ENCODE assay signal across 10 cellular contexts in genomic region chr6:11230158-11231107, GRCh38. TPM values are rescaled to one million over a fixed set of nuclear protein-coding genes. Genes with fewer than 3 reads are reported as not detected.
A peak's percentile ranks its signal among the peaks of the same experiment; 100 is the strongest.
DNase-seq lines count a peak whose midpoint lies in the region; ATAC-seq, FAIRE-seq and TF ChIP-seq lines count a peak whose summit lies in the region.
"Had no signal": no experiment of that assay in that cellular context is flagged by ENCODE, and none has a peak within 500 bp of the region (broad histone marks: within the 10 kb centered on the region; RNA-seq: fewer than 3 reads in every experiment).

No MANE protein-coding gene starts in this region.

- H3K27ac Mint-ChIP-seq in activated CD4-positive, alpha-beta T cell treated with anti-CD3 and anti-CD28 coated beads, Interleukin-2, amount 10 ng/mL, durations not matched to agents 7 days and 5 days, result no peak overlapping the region
- H3K27ac Mint-ChIP-seq: B cell had no signal

- H3K9me3 Mint-ChIP-seq in activated CD4-positive, alpha-beta T cell treated with anti-CD3 and anti-CD28 coated beads, Interleukin-2, amount 10 ng/mL, durations not matched to agents 7 days and 5 days, result peaks cover 3% of the 10 kb centered on the region

- H2AFZ ChIP-seq in GM12878 (ENCODE audit: control insufficient read depth, low read depth, low read length) (no peak overlapping the region), HepG2 (ENCODE audit: low read length) (no peak overlapping the region)

- H3K27me3 Mint-ChIP-seq in activated CD4-positive, alpha-beta T cell treated with anti-CD3 and anti-CD28 coated beads, Interleukin-2, amount 10 ng/mL, durations not matched to agents 7 days and 5 days, result no peaks in the 10 kb centered on the region
- H3K27me3 Mint-ChIP-seq: B cell had no signal

- peak overlapping the region; percentile 85 for H3K4me3 Mint-ChIP-seq in activated CD4-positive, alpha-beta T cell treated with anti-CD3 and anti-CD28 coated beads, Interleukin-2, amount 10 ng/mL, durations not matched to agents 7 days and 5 days
- H3K4me3 Mint-ChIP-seq: B cell had no signal

- SMC1A ChIA-PET in GM12878 (lab: Charles Lee; ENCODE audit: uncharacterized antibody, unreplicated experiment), result interaction anchor here (0.8 to 9.0 kb wide), 32 partner anchors 9 to 265 kb away, joined by 3 to 99 read pairs (median 7); no protein-coding TSS in a partner anchor

- peak overlapping the region; percentile 84 for H3K4me3 ChIP-seq in GM12878
- H3K4me3 ChIP-seq in HepG2 (replicated peaks in 1 of 3; ENCODE audit: insufficient read depth in 1 of 3, low read depth in 2 of 3, low read length in 3 of 3), result peak overlapping the region; percentile 80 to 94 (median 87)
- H3K4me3 ChIP-seq in thymus (ENCODE audit: low read length), result peak overlapping the region; percentile 81

- H3K79me2 ChIP-seq in GM12878 (ENCODE audit: control insufficient read depth, insufficient read depth, low read length) (peaks cover 45% of the 10 kb centered on the region), HepG2 (ENCODE audit: insufficient read depth, low read length) (peaks cover 81% of the 10 kb centered on the region)

- WGBS in GM12878 (ENCODE audit: insufficient coverage, insufficient replicate concordance, low lambda C conversion rate, missing lambda C conversion rate), result 93% methylated on average over 9 of the region's 9 CpGs
- WGBS in HepG2 (ENCODE audit: low lambda C conversion rate), result 1% methylated on average over 9 of the region's 9 CpGs
- WGBS in thymus, result 84% methylated on average over 9 of the region's 9 CpGs

- BruUV-seq in GM12878 (replicated peaks; lab: Mats Ljungman, UMichigan) (no TSS peak), HepG2 (replicated peaks; lab: Mats Ljungman, UMichigan) (no TSS peak)

- no peaks in the 10 kb centered on the region for H3K4me1 ChIP-seq in GM12878 (ENCODE audit: control insufficient read depth, insufficient read depth, low read length)
- H3K4me1 ChIP-seq in HepG2 (ENCODE audit: insufficient read depth, low read length), result peaks cover 52% of the 10 kb centered on the region
- peaks cover 22% of the 10 kb centered on the region for H3K4me1 ChIP-seq in thymus (ENCODE audit: control insufficient read depth, insufficient read depth, low read length)

- intact Hi-C loops in GM12878 (cut with micrococcal nuclease; ENCODE audit: unreplicated experiment), result loop anchor here (5.0 kb wide), 1 partner anchor 142 kb away; no protein-coding TSS in a partner anchor
- intact Hi-C loops in HepG2 (cut with micrococcal nuclease; ENCODE audit: unreplicated experiment), result loop anchor here (5.0 to 10.0 kb wide), 2 partner anchors 88 to 276 kb away; no protein-coding TSS in a partner anchor

- H4K20me1 ChIP-seq in GM12878 (ENCODE audit: control insufficient read depth, insufficient read depth), result no peaks in the 10 kb centered on the region
- peaks cover 69% of the 10 kb centered on the region for H4K20me1 ChIP-seq in HepG2 (ENCODE audit: insufficient read depth, low read length)

- no peak for ATAC-seq in GM12878
- no peak for ATAC-seq in HepG2

- POLR2A ChIA-PET in activated CD4-positive, alpha-beta T cell treated with anti-CD3 and anti-CD28 coated beads, Interleukin-2, amount 10 ng/mL, durations not matched to agents 7 days and 5 days (lab: Charles Lee), result interaction anchor here (0.6 kb wide), 2 partner anchors 12 to 37 kb away, joined by 3 to 5 read pairs; no protein-coding TSS in a partner anchor
- POLR2A ChIA-PET in GM12878 (lab: Charles Lee) (interaction anchor here (0.7 to 8.0 kb wide), 15 partner anchors 8 to 92 kb away, joined by 3 to 67 read pairs (median 4); no protein-coding TSS in a partner anchor), HepG2 (lab: Yijun Ruan, JAX) (interaction anchor here (1.2 to 5.5 kb wide), 9 partner anchors 10 to 164 kb away, joined by 3 to 106 read pairs (median 17); no protein-coding TSS in a partner anchor)

- no peak for TF ChIP-seq POLR2A in GM12878 (IDR thresholded peaks at IDR 0.05; ENCODE audit: low read depth, low read length)
- TF ChIP-seq POLR2A in HepG2 (IDR thresholded peaks at IDR 0.05; ENCODE audit: insufficient read depth in 1 of 2, low read depth in 2 of 2, low read length in 2 of 2), result no peak

- H3K4me1 Mint-ChIP-seq in activated CD4-positive, alpha-beta T cell treated with anti-CD3 and anti-CD28 coated beads, Interleukin-2, amount 10 ng/mL, durations not matched to agents 7 days and 5 days, result peaks cover 66% of the 10 kb centered on the region

- H3K9ac ChIP-seq in GM12878 (ENCODE audit: control insufficient read depth, insufficient read depth, low read length), result no peak overlapping the region
- H3K9ac ChIP-seq in HepG2 (ENCODE audit: insufficient read depth, low read depth, low read length), result peak overlapping the region; percentile 96

- RAD21 ChIA-PET in GM12878 (lab: Charles Lee; ENCODE audit: unreplicated experiment), result interaction anchor here (0.6 to 4.4 kb wide), 22 partner anchors 8 to 1703 kb away, joined by 3 to 62 read pairs (median 4); no protein-coding TSS in a partner anchor

- DNase-seq in activated CD4-positive, alpha-beta T cell treated with anti-CD3 and anti-CD28 coated beads, Interleukin-2, amount 10 ng/mL, durations not matched to agents 7 days and 5 days, result no peak
- DNase-seq in activated CD4-positive, alpha-beta T cell treated with anti-CD3 and anti-CD28 coated beads, Interleukin-2, amount 50 U/mL, for 1 hour, result no peak
- DNase-seq in GM12878 (ENCODE audit: low read depth, low spot score), result no peak
- no peak for DNase-seq in HepG2 (ENCODE audit: low spot score)
- DNase-seq in C1 segment of cervical spinal cord (lab: John Stamatoyannopoulos, UW), result no peak
- DNase-seq in NCI-H345 (lab: John Stamatoyannopoulos, UW), result no peak
- no peak for DNase-seq in NCI-H524 (lab: John Stamatoyannopoulos, UW)
- DNase-seq: substantia nigra had no signal

- H3K4me2 ChIP-seq in GM12878 (ENCODE audit: control insufficient read depth, insufficient read depth) (no peak overlapping the region; the same call in 1 of the 2 replicates), HepG2 (ENCODE audit: low read depth, low read length) (peak overlapping the region; percentile 90)

- TF ChIP-seq CTCF in GM12878 (IDR thresholded peaks at IDR 0.05 in 2 of 3, conservative IDR thresholded peaks at IDR 0.05 in 1 of 3; ENCODE audit: control insufficient read depth in 2 of 3, extremely low read depth in 1 of 3, insufficient read depth in 1 of 3, low read depth in 3 of 3, low read length in 3 of 3) (no peak), HepG2 (CRISPR knock-in tag; IDR thresholded peaks at IDR 0.05) (no peak)

- in situ Hi-C loops in GM12878 (cut with MboI) (no loop called here), HepG2 (cut with HindIII; ENCODE audit: extremely low pct_ligation_motif_present, low pct_unique_long_range_greater_than_20kb) (loop anchor here (5.0 kb wide), 1 partner anchor 267 kb away; no protein-coding TSS in a partner anchor)

- H3K36me3 Mint-ChIP-seq in activated CD4-positive, alpha-beta T cell treated with anti-CD3 and anti-CD28 coated beads, Interleukin-2, amount 10 ng/mL, durations not matched to agents 7 days and 5 days (ENCODE audit: low read depth), result peaks cover 24% of the 10 kb centered on the region

- no peak for TF ChIP-seq EP300 in GM12878 (IDR thresholded peaks at IDR 0.05; ENCODE audit: borderline replicate concordance in 1 of 2, control insufficient read depth in 1 of 2, low read depth in 2 of 2, low read length in 2 of 2)
- no peak for TF ChIP-seq EP300 in HepG2 (IDR thresholded peaks at IDR 0.05; ENCODE audit: low read depth in 2 of 2, low read length in 2 of 2)
- no peak for TF ChIP-seq EP300 in HepG2 (CRISPR knock-in tag; IDR thresholded peaks at IDR 0.05; ENCODE audit: borderline replicate concordance)

- peaks cover 4% of the 10 kb centered on the region; the same call in 2 of the 3 replicates for H3K9me3 ChIP-seq in GM12878 (replicated peaks; ENCODE audit: control insufficient read depth, insufficient read depth, low read length)
- no peaks in the 10 kb centered on the region for H3K9me3 ChIP-seq in HepG2 (ENCODE audit: low read length)
- no peaks in the 10 kb centered on the region for H3K9me3 ChIP-seq in thymus (ENCODE audit: control insufficient read depth)

- TF ChIP-seq RAD21 in GM12878 (IDR thresholded peaks at IDR 0.05; ENCODE audit: insufficient read depth, low read depth, low read length) (no peak), HepG2 (CRISPR knock-in tag; IDR thresholded peaks at IDR 0.05) (no peak)

- H3K27ac ChIP-seq in GM12878 (ENCODE audit: control insufficient read depth, insufficient read depth) (no peak overlapping the region), HepG2 (ENCODE audit: extremely low read length, insufficient read depth, low read length) (peak overlapping the region; percentile 94), thymus (ENCODE audit: low read depth) (no peak overlapping the region)

- H3K36me3 ChIP-seq in GM12878 (ENCODE audit: control insufficient read depth in 2 of 2, insufficient read depth in 2 of 2, low read length in 1 of 2) (no peaks in the 10 kb centered on the region; a peak in 1 of 4 replicates), HepG2 (replicated peaks in 1 of 2; ENCODE audit: control insufficient read depth in 1 of 2, insufficient read depth in 2 of 2, low read length in 2 of 2) (peaks cover 4 to 31% of the 10 kb centered on the region in 2 experiments; a peak in 4 of 5 replicates), thymus (ENCODE audit: control insufficient read depth, insufficient read depth) (no peaks in the 10 kb centered on the region)

- FAIRE-seq in GM12878 (lab: Jason Lieb, UNC) (no peak), HepG2 (lab: Jason Lieb, UNC) (no peak)

- CTCF ChIA-PET in activated CD4-positive, alpha-beta T cell treated with anti-CD3 and anti-CD28 coated beads, Interleukin-2, amount 10 ng/mL, durations not matched to agents 7 days and 5 days (lab: Charles Lee), result interaction anchor here (0.8 to 4.4 kb wide), 9 partner anchors 10 to 184 kb away, joined by 3 to 14 read pairs (median 3); no protein-coding TSS in a partner anchor
- CTCF ChIA-PET in GM12878 (lab: Yijun Ruan, JAX), result interaction anchor here (0.8 to 3.2 kb wide), 16 partner anchors 8 to 265 kb away, joined by 3 to 20 read pairs (median 4); no protein-coding TSS in a partner anchor
- CTCF ChIA-PET in HepG2 (lab: Yijun Ruan, JAX; ENCODE audit: low intra/inter-chr PET ratio, low total read pairs), result no interaction called here

- H3K27me3 ChIP-seq in GM12878 (replicated peaks in 1 of 2; ENCODE audit: control insufficient read depth in 2 of 2, insufficient read depth in 2 of 2, low read length in 1 of 2) (no peaks in the 10 kb centered on the region), HepG2 (ENCODE audit: control insufficient read depth in 1 of 2, insufficient read depth in 2 of 2, low read length in 2 of 2) (peaks cover 0 to 4% of the 10 kb centered on the region in 2 experiments; a peak in 2 of 5 replicates), thymus (ENCODE audit: control insufficient read depth, insufficient read depth) (no peaks in the 10 kb centered on the region)

RNA-seq across cellular contexts. Expression of gene NEDD9, which starts 2.0 kb away (rescaled TPM):
- total RNA-seq in activated CD4-positive, alpha-beta T cell treated with anti-CD3 and anti-CD28 coated beads, Interleukin-2, amount 10 ng/mL, durations not matched to agents 7 days and 5 days, result 10 to 100 TPM; 42.7 to 47.7 TPM
- total RNA-seq in GM12878 (2013; cell fraction: nucleolus; rRNA removed), result 359 and 392 TPM in 2 replicates
- total RNA-seq in GM12878 (2014; rRNA removed) (16.9 and 21.3 TPM in 2 replicates), GM12878 (2014; rRNA removed; fragmentation: Illumina TruSeq; extraction: Trizol) (18.4 and 20.1 TPM in 2 replicates), GM12878 (2021) (15.2 and 17.5 TPM in 2 replicates), HepG2 (2016; rRNA removed; fragmentation: Illumina TruSeq; extraction: Trizol) (27.1 and 31.4 TPM in 2 replicates)
- polyA plus RNA-seq in GM12878 (2011; ENCODE audit: low read depth), result 21.4 TPM
- polyA plus RNA-seq in GM12878 (2011; rRNA removed) (82.7 and 92.6 TPM in 2 replicates), GM12878 (2014; fragmentation: Illumina TruSeq; extraction: Trizol) (14.0 and 14.2 TPM in 2 replicates), GM12878 (2014; fragmentation: Nextera tagmentation; extraction: Ambion mirVana) (1 to 10 TPM; 4.9 to 6.3 TPM), GM12878 (2014; rRNA removed) (13.0 and 15.3 TPM in 2 replicates), GM12878 (2016; fragmentation: Nextera tagmentation; extraction: Ambion mirVana) (10 to 100 TPM in 1 of 2 experiments, 1 to 10 TPM in 1; 9.7 to 12.1 TPM), HepG2 (2011; rRNA removed) (363 and 389 TPM in 2 replicates), thymus (15.0 TPM)
- 78.6 and 84.6 TPM in 2 replicates for polyA plus RNA-seq in GM12878 (2011; cell fraction: cytosol; rRNA removed)
- polyA plus RNA-seq in GM12878 (2011; cell fraction: nucleus; rRNA removed), result 78.6 and 79.5 TPM in 2 replicates
- 29.0 and 31.7 TPM in 2 replicates for polyA plus RNA-seq in GM12878 (2012)
- polyA minus RNA-seq in GM12878 (2011; rRNA and poly(A)+ RNA removed), result 260 and 266 TPM in 2 replicates
- polyA minus RNA-seq in GM12878 (2011; cell fraction: cytosol; rRNA and poly(A)+ RNA removed), result 53.4 and 63.7 TPM in 2 replicates
- polyA minus RNA-seq in GM12878 (2011; cell fraction: nucleus; rRNA and poly(A)+ RNA removed), result 204 and 326 TPM in 2 replicates
- 3.1 and 3.2 TPM in 2 replicates for total RNA-seq in HepG2 (2016; cell fraction: cytosol; rRNA removed; fragmentation: Illumina TruSeq; extraction: Trizol; ENCODE audit: low read depth)
- total RNA-seq in HepG2 (2016; cell fraction: insoluble cytoplasmic fraction; rRNA removed; fragmentation: Illumina TruSeq; extraction: Trizol), result 25.2 and 29.8 TPM in 2 replicates
- total RNA-seq in HepG2 (2016; cell fraction: membrane; rRNA removed; fragmentation: Illumina TruSeq; extraction: Trizol), result 11.6 and 12.3 TPM in 2 replicates
- 24.2 and 25.4 TPM in 2 replicates for total RNA-seq in HepG2 (2016; cell fraction: nucleus; rRNA removed; fragmentation: Illumina TruSeq; extraction: Trizol)
- polyA plus RNA-seq in HepG2 (2011; cell fraction: cytosol; rRNA removed), result 249 and 284 TPM in 2 replicates
- polyA plus RNA-seq in HepG2 (2011; cell fraction: nucleus; rRNA removed), result 241 and 254 TPM in 2 replicates
- 141 and 166 TPM in 2 replicates for polyA plus RNA-seq in HepG2 (2012)
- polyA plus RNA-seq in HepG2 (2016; cell fraction: cytosol; fragmentation: Illumina TruSeq; extraction: Trizol; ENCODE audit: low read depth), result 1.5 and 2.0 TPM in 2 replicates
- polyA plus RNA-seq in HepG2 (2016; cell fraction: insoluble cytoplasmic fraction; fragmentation: Illumina TruSeq; extraction: Trizol; ENCODE audit: low read depth), result 26.5 and 29.0 TPM in 2 replicates
- polyA plus RNA-seq in HepG2 (2016; cell fraction: membrane; fragmentation: Illumina TruSeq; extraction: Trizol; ENCODE audit: low read depth), result 4.0 and 4.8 TPM in 2 replicates
- polyA plus RNA-seq in HepG2 (2016; cell fraction: nucleus; fragmentation: Illumina TruSeq; extraction: Trizol; ENCODE audit: insufficient read depth, low read depth), result 28.0 and 29.7 TPM in 2 replicates
- 3.4 and 577 TPM in 2 replicates for polyA minus RNA-seq in HepG2 (2011; rRNA and poly(A)+ RNA removed; ENCODE audit: low replicate concordance)
- polyA minus RNA-seq in HepG2 (2011; cell fraction: cytosol; rRNA and poly(A)+ RNA removed), result 263 and 295 TPM in 2 replicates
- polyA minus RNA-seq in HepG2 (2011; cell fraction: nucleus; rRNA and poly(A)+ RNA removed), result 268 and 334 TPM in 2 replicates
